Comparison of ENCODE assay signal across 8 cellular contexts in genomic region chr2:69386789-69387734, GRCh38. TPM values are rescaled to one million over a fixed set of nuclear protein-coding genes. Genes with fewer than 3 reads are reported as not detected.
A peak's percentile ranks its signal among the peaks of the same experiment; 100 is the strongest.
DNase-seq lines count a peak whose midpoint lies in the region; ATAC-seq, FAIRE-seq and TF ChIP-seq lines count a peak whose summit lies in the region.

Gene GFPT1 (minus strand): TSS chr2:69387227. CDS start chr2:69387071, 156 bp downstream.

- H3K4me1 Mint-ChIP-seq in activated CD8-positive, alpha-beta memory T cell treated with anti-CD3 and anti-CD28 coated beads, Interleukin-2, amount 10 ng/mL, durations not matched to agents 7 days and 5 days, result peaks cover 37% of the 10 kb centered on the region

- TF ChIP-seq RAD21 in H1 (IDR thresholded peaks at IDR 0.05 in 1 of 2, conservative IDR thresholded peaks at IDR 0.05 in 1 of 2; ENCODE audit: low read depth in 2 of 2, low read length in 2 of 2), result no peak

- TF ChIP-seq EP300 in H1 (IDR thresholded peaks at IDR 0.05; ENCODE audit: borderline replicate concordance in 1 of 2, low read depth in 2 of 2, low read length in 2 of 2), result no peak

- H4K5ac ChIP-seq in H1 (ENCODE audit: insufficient read length, low read depth, low read length), result peak within 1 kb of the TSS; percentile 65

- H3K56ac ChIP-seq in H1 (replicated peaks; ENCODE audit: insufficient read length, low read depth, low read length), result peak within 1 kb of the TSS; percentile 74

- DNase-seq in COLO829 (ENCODE audit: low spot score) (peak; percentile 83), HUDEP-2 (lab: John Stamatoyannopoulos, UW; ENCODE audit: unreplicated experiment in 76 of 76) (peak in 75 of 76 experiments; percentile 3 to 93 (median 81)), NOMO-1 treated with dmso at 0.1 percent for 144 hours (lab: John Stamatoyannopoulos, UW; ENCODE audit: unreplicated experiment) (peak; percentile 92), H1 (ENCODE audit: low read depth in 1 of 2, low spot score in 2 of 2) (peak; percentile 64 to 93), mesenteric fat pad (ENCODE audit: low spot score) (peak; percentile 98)
- DNase-seq in activated CD8-positive, alpha-beta memory T cell treated with anti-CD3 and anti-CD28 coated beads, Interleukin-2, amount 10 ng/mL, durations not matched to agents 7 days and 5 days, result peak; percentile 94
- DNase-seq in stimulated activated CD8-positive, alpha-beta memory T cell treated with anti-CD3 and anti-CD28 coated beads, Interleukin-15, amount 100 ng/mL, for 1 hour (ENCODE audit: low read depth), result peak; percentile 80

- peaks cover 0 to 4% (median 0%) of the 10 kb centered on the region in 4 experiments; a peak in 1 of 8 replicates for H3K36me3 ChIP-seq in H1 (ENCODE audit: control insufficient read depth in 2 of 4, insufficient read depth in 4 of 4, low read length in 3 of 4)

- 0 out of 2 replicates have a peak within 1 kb of the TSS, but pooled peaks have one; percentile 51 for H3K18ac ChIP-seq in H1 (ENCODE audit: extremely low read depth, low read length)

- POLR2A ChIA-PET in H1 (lab: Charles Lee; ENCODE audit: partially characterized antibody), result interaction anchor here (0.6 to 3.0 kb wide), 5 partner anchors 11 to 51 kb away, joined by 3 to 10 read pairs (median 4); partner anchors contain the start of gene NFU1

- no peaks in the 10 kb centered on the region for H3K9me3 Mint-ChIP-seq in activated CD8-positive, alpha-beta memory T cell treated with anti-CD3 and anti-CD28 coated beads, Interleukin-2, amount 10 ng/mL, durations not matched to agents 7 days and 5 days (ENCODE audit: low read depth)

- H3K4me3 ChIP-seq in H1 (ENCODE audit: extremely low read depth in 1 of 4, insufficient read depth in 2 of 4, low read depth in 3 of 4, low read length in 4 of 4), result peak within 1 kb of the TSS; percentile 65 to 77 (median 70)

- TF ChIP-seq POLR2A in H1 (IDR thresholded peaks at IDR 0.05; ENCODE audit: control extremely low read depth in 1 of 2, low read depth in 2 of 2, low read length in 2 of 2), result peak in 1 of 2 experiments; percentile 69; a peak in 2 of 3 replicates

- peak within 1 kb of the TSS; percentile 90 for H3K27ac Mint-ChIP-seq in activated CD8-positive, alpha-beta memory T cell treated with anti-CD3 and anti-CD28 coated beads, Interleukin-2, amount 10 ng/mL, durations not matched to agents 7 days and 5 days

- no peak within 1 kb of the TSS for H3K4ac ChIP-seq in H1 (replicated peaks; ENCODE audit: insufficient read length, low read depth, low read length)

- no peaks in the 10 kb centered on the region for H3K79me1 ChIP-seq in H1 (ENCODE audit: low read depth, low read length)

- peaks cover 6% of the 10 kb centered on the region for H3K36me3 Mint-ChIP-seq in activated CD8-positive, alpha-beta memory T cell treated with anti-CD3 and anti-CD28 coated beads, Interleukin-2, amount 10 ng/mL, durations not matched to agents 7 days and 5 days

- peak within 1 kb of the TSS; percentile 59 to 73 (median 66); a peak in 6 of 7 replicates for H3K9ac ChIP-seq in H1 (replicated peaks in 1 of 4; ENCODE audit: extremely low read depth in 1 of 4, low read depth in 3 of 4, low read length in 3 of 4)

- H2AK5ac ChIP-seq in H1 (ENCODE audit: low read depth, low read length), result no peak within 1 kb of the TSS

- no peak for TF ChIP-seq CTCF in H1 (IDR thresholded peaks at IDR 0.05; ENCODE audit: control extremely low read depth in 1 of 3, insufficient read depth in 1 of 3, low read depth in 1 of 3, low read length in 3 of 3)

- peak within 1 kb of the TSS; percentile 71 to 76 for H3K4me2 ChIP-seq in H1 (ENCODE audit: insufficient read depth in 1 of 2, low read depth in 2 of 2, low read length in 2 of 2)

- peak within 1 kb of the TSS; percentile 84 for H4K8ac ChIP-seq in H1 (ENCODE audit: extremely low read depth, insufficient read depth, low read length)

- H3K23me2 ChIP-seq in H1 (ENCODE audit: low read depth, low read length), result peaks cover 2% of the 10 kb centered on the region; the same call in 1 of the 2 replicates

- H3K23ac ChIP-seq in H1 (ENCODE audit: insufficient read length), result no peak within 1 kb of the TSS

- H2BK15ac ChIP-seq in H1 (ENCODE audit: low read length), result no peak within 1 kb of the TSS

- H3K4me1 ChIP-seq in H1 (replicated peaks in 1 of 4; ENCODE audit: control insufficient read depth in 3 of 4, insufficient read depth in 4 of 4, low read length in 3 of 4), result peaks cover 0 to 5% (median 0%) of the 10 kb centered on the region in 4 experiments; a peak in 3 of 7 replicates

- H3K79me2 ChIP-seq in H1 (ENCODE audit: control insufficient read depth in 1 of 2, insufficient read depth in 2 of 2, low read length in 2 of 2), result peaks cover 0 to 44% of the 10 kb centered on the region in 2 experiments; a peak in 3 of 4 replicates

- no peaks in the 10 kb centered on the region for H3K27me3 ChIP-seq in H1 (replicated peaks in 1 of 4; ENCODE audit: control insufficient read depth in 3 of 4, extremely low read depth in 1 of 4, insufficient read depth in 3 of 4, low read length in 3 of 4)

- H2BK5ac ChIP-seq in H1 (ENCODE audit: low read depth, low read length), result 0 out of 2 replicates have a peak within 1 kb of the TSS, but pooled peaks have one; percentile 35

- 2% methylated on average over 40 of the region's 97 CpGs; no CpG with 5 or more reads in 1 of the 2 experiments for WGBS in H1 (ENCODE audit: extremely low coverage in 1 of 2, insufficient coverage in 1 of 2, insufficient read length in 1 of 2, insufficient replicate concordance in 2 of 2, low coverage in 1 of 2, low lambda C conversion rate in 2 of 2, missing lambda C conversion rate in 1 of 2), 2 experiments

- no peaks in the 10 kb centered on the region for H3K9me3 ChIP-seq in H1 (ENCODE audit: insufficient read depth in 2 of 2, low read depth in 1 of 2, low read length in 1 of 2)

- ATAC-seq in GM21381 (IDR thresholded peaks at IDR 0.05; ENCODE audit: unreplicated experiment), result peak; percentile 87
- peak; percentile 96 for ATAC-seq in activated CD8-positive, alpha-beta memory T cell treated with anti-CD3 and anti-CD28 coated beads, Interleukin-2, amount 10 ng/mL, durations not matched to agents 7 days and 5 days

- no peak within 1 kb of the TSS for H3K14ac ChIP-seq in H1 (ENCODE audit: insufficient read length)

- no peak within 1 kb of the TSS for H4K91ac ChIP-seq in H1 (replicated peaks; ENCODE audit: insufficient read length, low read length)

- H3K4me3 Mint-ChIP-seq in activated CD8-positive, alpha-beta memory T cell treated with anti-CD3 and anti-CD28 coated beads, Interleukin-2, amount 10 ng/mL, durations not matched to agents 7 days and 5 days, result peak within 1 kb of the TSS; percentile 88

- H2BK12ac ChIP-seq in H1 (ENCODE audit: low read depth, low read length), result 0 out of 2 replicates have a peak within 1 kb of the TSS, but pooled peaks have one; percentile 35

- no peak within 1 kb of the TSS for H3K27ac ChIP-seq in H1 (ENCODE audit: low read depth, low read length)

- CTCF ChIA-PET in activated CD8-positive, alpha-beta memory T cell treated with anti-CD3 and anti-CD28 coated beads, Interleukin-2, amount 10 ng/mL, durations not matched to agents 7 days and 5 days (lab: Charles Lee), result interaction anchor here (0.9 to 3.1 kb wide), 4 partner anchors 12 to 178 kb away, joined by 3 to 20 read pairs (median 6); partner anchors contain the start of gene NFU1
- CTCF ChIA-PET in H1 (lab: Charles Lee; ENCODE audit: partially characterized antibody), result interaction anchor here (0.6 to 1.7 kb wide), 2 partner anchors 12 to 178 kb away, joined by 4 to 12 read pairs; no protein-coding TSS in a partner anchor

- H2BK20ac ChIP-seq in H1 (ENCODE audit: low read length), result no peak within 1 kb of the TSS; the same call in 1 of the 2 replicates

- H2AFZ ChIP-seq in H1 (ENCODE audit: low read length), result no peak within 1 kb of the TSS

- H4K20me1 ChIP-seq in H1 (replicated peaks in 1 of 2; ENCODE audit: control insufficient read depth in 1 of 2, insufficient read depth in 2 of 2, low read length in 2 of 2), result peaks cover 2 to 4% of the 10 kb centered on the region in 2 experiments

- H2BK120ac ChIP-seq in H1 (replicated peaks; ENCODE audit: low read depth, low read length), result no peak within 1 kb of the TSS

- H3K27me3 Mint-ChIP-seq in activated CD8-positive, alpha-beta memory T cell treated with anti-CD3 and anti-CD28 coated beads, Interleukin-2, amount 10 ng/mL, durations not matched to agents 7 days and 5 days, result no peaks in the 10 kb centered on the region

- no peak for FAIRE-seq in H1 (lab: Jason Lieb, UNC)

TF ChIP-seq in H1, 55 proteins besides CTCF, POLR2A, EP300 and RAD21 (continues in another document):
- peak; percentile 74 for TF ChIP-seq BACH1 (IDR thresholded peaks at IDR 0.05; ENCODE audit: low read length)
- TF ChIP-seq POLR2AphosphoS5 (IDR thresholded peaks at IDR 0.05; ENCODE audit: low read depth, low read length), result no peak; the same call in 1 of the 2 replicates
- no peak for TF ChIP-seq ATF2 (IDR thresholded peaks at IDR 0.05; ENCODE audit: low read length)
- no peak for TF ChIP-seq SIRT6 (IDR thresholded peaks at IDR 0.05; ENCODE audit: low read length)
- no peak for TF ChIP-seq SRF (IDR thresholded peaks at IDR 0.05; ENCODE audit: low read depth, low read length)
- TF ChIP-seq SP1 (IDR thresholded peaks at IDR 0.05; ENCODE audit: low read depth, low read length), result peak; percentile 72; the same call in 1 of the 2 replicates

RNA-seq across cellular contexts. Expression of gene GFPT1, which starts in this region (rescaled TPM):
- 10 to 100 TPM; 21.7 to 22.8 TPM for total RNA-seq in activated CD8-positive, alpha-beta memory T cell treated with anti-CD3 and anti-CD28 coated beads, Interleukin-2, amount 10 ng/mL, durations not matched to agents 7 days and 5 days
- 76.2 and 86.8 TPM in 2 replicates for total RNA-seq in H1 (2021; fragmentation: NEBNext Ultra II Directional; extraction: Animal tissue kit (Norgen Biotek cat#: 25700))
- polyA plus RNA-seq in H1 (2011; rRNA removed), result 8.9 and 13.3 TPM in 2 replicates
- polyA plus RNA-seq in H1 (2011; cell fraction: cytosol; rRNA removed), result 16.8 TPM
- polyA plus RNA-seq in H1 (2011; cell fraction: nucleus; rRNA removed), result 8.4 TPM
- 15.9 to 35.4 TPM (median 22.7 TPM) in 4 replicates for polyA plus RNA-seq in H1 (2012, experiment 1 of 2)
- 1.9 TPM for polyA plus RNA-seq in H1 (2012, experiment 2 of 2)
- polyA plus RNA-seq in H1 (2013, experiment 1 of 2), result 23.0 TPM
- polyA plus RNA-seq in H1 (2013, experiment 2 of 2), result 23.0 TPM
- polyA minus RNA-seq in H1 (2011; rRNA and poly(A)+ RNA removed), result 31.2 and 40.3 TPM in 2 replicates
- 82.7 TPM for polyA minus RNA-seq in H1 (2011; cell fraction: cytosol; rRNA and poly(A)+ RNA removed)
- 22.3 TPM for polyA minus RNA-seq in H1 (2011; cell fraction: nucleus; rRNA and poly(A)+ RNA removed)
- total RNA-seq in mesenteric fat pad, result 195 TPM
